In the genomic region with DNA sequence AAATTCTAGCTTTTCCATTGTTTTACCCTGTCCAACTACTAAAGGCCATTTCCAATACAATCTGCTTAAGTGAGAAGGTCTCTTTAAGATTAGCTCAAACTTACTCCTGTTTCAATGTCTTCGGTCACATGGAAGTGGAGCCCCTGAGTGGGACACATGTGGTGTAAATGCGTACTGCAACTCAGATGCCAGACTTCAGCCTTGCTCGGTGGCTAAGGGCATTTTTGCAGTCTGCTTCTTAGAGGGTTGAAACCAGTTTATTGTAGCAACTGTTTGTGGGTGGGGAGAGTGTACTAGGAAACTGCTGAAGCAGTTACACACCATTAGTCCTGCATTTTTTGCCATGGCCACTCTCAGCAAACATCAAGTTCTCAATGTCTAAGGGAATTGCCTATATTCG, we compare ENCODE assay signal across 10 cellular contexts.
DNase-seq lines count a peak whose midpoint lies in the region; ATAC-seq, FAIRE-seq and TF ChIP-seq lines count a peak whose summit lies in the region.
"Had no signal": no experiment of that assay in that cellular context is flagged by ENCODE, and none has a peak within 500 bp of the region (broad histone marks: within the 10 kb centered on the region; RNA-seq: fewer than 3 reads in every experiment).

No MANE protein-coding gene starts in this region.

- no peak for FAIRE-seq in astrocyte (lab: Jason Lieb, UNC)

- H3K27ac ChIP-seq in KMS-11 = no peak overlapping the region
- no peak overlapping the region for H3K27ac ChIP-seq in astrocyte (ENCODE audit: low read depth, low read length)

- H3K27me3 ChIP-seq in KMS-11 (ENCODE audit: insufficient read depth, low read depth) (no peaks in the 10 kb centered on the region), astrocyte (ENCODE audit: insufficient read depth, low read length) (no peaks in the 10 kb centered on the region)

- 0 out of 2 replicates have a peak, but pooled peaks have one; percentile 27 for TF ChIP-seq CTCF in KMS-11 (conservative IDR thresholded peaks at IDR 0.05; ENCODE audit: low read depth, low read length)
- peak; percentile 31 for TF ChIP-seq CTCF in astrocyte (IDR thresholded peaks at IDR 0.05; ENCODE audit: insufficient read depth, low read depth, low read length)

- H3K4me1 Mint-ChIP-seq in astrocyte (ENCODE audit: low read depth, unreplicated experiment) = peaks cover 42% of the 10 kb centered on the region

- peaks cover 31% of the 10 kb centered on the region for H3K4me1 ChIP-seq in KMS-11 (ENCODE audit: low read depth, poor library complexity, severe bottlenecking)
- H3K4me1 ChIP-seq in astrocyte (ENCODE audit: insufficient read depth, low read length) = peaks cover 24% of the 10 kb centered on the region

- ATAC-seq in GM21737 (IDR thresholded peaks at IDR 0.05; ENCODE audit: unreplicated experiment) = no peak
- ATAC-seq: T-cell had no signal

- H3K9me3 Mint-ChIP-seq in astrocyte (ENCODE audit: unreplicated experiment) = no peaks in the 10 kb centered on the region
- H3K9me3 Mint-ChIP-seq: T-cell had no signal

- H3K9ac ChIP-seq in KMS-11 (no peak overlapping the region), astrocyte (ENCODE audit: low read length) (no peak overlapping the region)

- peak overlapping the region; percentile 9 for H3K27ac Mint-ChIP-seq in astrocyte (ENCODE audit: unreplicated experiment)
- H3K27ac Mint-ChIP-seq: T-cell had no signal

- H3K27me3 Mint-ChIP-seq in astrocyte (ENCODE audit: low read depth, unreplicated experiment) = no peaks in the 10 kb centered on the region
- H3K27me3 Mint-ChIP-seq: T-cell had no signal

- no peak overlapping the region for H2AFZ ChIP-seq in KMS-11 (ENCODE audit: low read depth)
- no peak overlapping the region for H2AFZ ChIP-seq in astrocyte (ENCODE audit: low read depth, low read length)

- H4K20me1 ChIP-seq in KMS-11 (ENCODE audit: insufficient read depth) = no peaks in the 10 kb centered on the region
- H4K20me1 ChIP-seq in astrocyte (ENCODE audit: insufficient read depth, low read length) = no peaks in the 10 kb centered on the region

- H3K4me3 ChIP-seq in KMS-11 (IDR thresholded peaks at IDR 0.05; ENCODE audit: insufficient read depth, low read depth, low read length) (no peak overlapping the region), astrocyte (ENCODE audit: insufficient read depth, low read depth, low read length) (no peak overlapping the region)

- H3K36me3 ChIP-seq in KMS-11 (ENCODE audit: insufficient read depth) (no peaks in the 10 kb centered on the region), astrocyte (ENCODE audit: insufficient read depth, low read length) (no peaks in the 10 kb centered on the region)

- peak; percentile 47 for DNase-seq in ELR (ENCODE audit: low read depth)
- no peak for DNase-seq in astrocyte (ENCODE audit: low read depth)
- DNase-seq in myocyte (ENCODE audit: low read depth) = peak; percentile 88
- DNase-seq in middle frontal gyrus (ENCODE audit: extremely low spot score, low spot score) = no peak
- DNase-seq in head of caudate nucleus = no peak
- DNase-seq in NK-92 treated with Interleukin-12 subunit alpha and Interleukin-12 subunit beta, amount 100 ng/mL, for 24 hours (lab: John Stamatoyannopoulos, UW) = no peak
- DNase-seq: central memory CD4-positive, alpha-beta T cell had no signal

- H3K4me2 ChIP-seq in KMS-11 (no peak overlapping the region), astrocyte (ENCODE audit: low read length) (no peak overlapping the region)

- peaks cover 4% of the 10 kb centered on the region for H3K36me3 Mint-ChIP-seq in astrocyte (ENCODE audit: low read depth, unreplicated experiment)

- no peak overlapping the region for H3K4me3 Mint-ChIP-seq in astrocyte (ENCODE audit: unreplicated experiment)
- H3K4me3 Mint-ChIP-seq: T-cell had no signal

- intact Hi-C loops in head of caudate nucleus (cut with DNase I) = no loop called here

- H3K79me2 ChIP-seq in KMS-11 (ENCODE audit: insufficient read depth, low read depth) (no peaks in the 10 kb centered on the region), astrocyte (ENCODE audit: insufficient read depth, low read length) (no peaks in the 10 kb centered on the region)

- no peaks in the 10 kb centered on the region for H3K9me3 ChIP-seq in astrocyte (ENCODE audit: insufficient read depth, low read depth, low read length)

Comparison
In these comparisons a context has a peak if more than half of its experiments do, and no peak if none do; other contexts are left out.
1. DNase-seq: peak in ELR (single experiment) and myocyte (single experiment); none in astrocyte (single experiment), middle frontal gyrus (single experiment), head of caudate nucleus (0 of 42) and NK-92 treated with Interleukin-12 subunit alpha and Interleukin-12 subunit beta, amount 100 ng/mL, for 24 hours (single experiment).